ENCODE assay signal across 8 cellular contexts in genomic region chr10:119301397-119301796, GRCh38.
DNase-seq lines count a peak whose midpoint lies in the region; ATAC-seq and TF ChIP-seq lines count a peak whose summit lies in the region.

No MANE protein-coding gene starts in this region.

- no peaks in the 10 kb centered on the region for H3K9me2 ChIP-seq in hepatocyte (replicated peaks; ENCODE audit: insufficient read depth)

- no peak overlapping the region for H2AFZ ChIP-seq in hepatocyte

- H3K9me3 ChIP-seq in hepatocyte (ENCODE audit: low read depth) = no peaks in the 10 kb centered on the region

- ATAC-seq in HG03432 (IDR thresholded peaks at IDR 0.05; ENCODE audit: unreplicated experiment) (no peak), HG02870 (IDR thresholded peaks at IDR 0.05; ENCODE audit: unreplicated experiment) (no peak)

- peaks cover 4% of the 10 kb centered on the region for H3K36me3 Mint-ChIP-seq in IgD-negative memory B cell
- H3K36me3 Mint-ChIP-seq in osteocyte (ENCODE audit: unreplicated experiment) = peaks cover 20% of the 10 kb centered on the region

- DNase-seq in activated CD8-positive, alpha-beta memory T cell treated with anti-CD3 and anti-CD28 coated beads, Interleukin-2, amount 50 U/mL, for 4 hours = peak; percentile 51
- DNase-seq in hepatocyte (ENCODE audit: low spot score) (no peak), middle frontal gyrus (ENCODE audit: extremely low spot score, low spot score) (no peak), osteocyte (ENCODE audit: extremely low spot score, unreplicated experiment) (no peak)
- peak; percentile 48 for DNase-seq in stimulated activated CD8-positive, alpha-beta memory T cell treated with anti-CD3 and anti-CD28 coated beads, Interleukin-4, amount 100 ng/mL, for 24 hours (ENCODE audit: low read depth)

- WGBS in hepatocyte (ENCODE audit: low lambda C conversion rate, missing lambda C conversion rate) = 74% methylated on average over 8 of the region's 8 CpGs

- H3K4me2 ChIP-seq in hepatocyte = peak overlapping the region; percentile 47

- peaks cover 29% of the 10 kb centered on the region for H3K4me1 ChIP-seq in hepatocyte (ENCODE audit: insufficient read depth)

- H3K27me3 Mint-ChIP-seq in IgD-negative memory B cell = no peaks in the 10 kb centered on the region
- no peaks in the 10 kb centered on the region for H3K27me3 Mint-ChIP-seq in osteocyte (ENCODE audit: unreplicated experiment)

- H4K20me1 ChIP-seq in hepatocyte (ENCODE audit: insufficient read depth, poor library complexity, severe bottlenecking) = no peaks in the 10 kb centered on the region

- peaks cover 49% of the 10 kb centered on the region for H3K79me2 ChIP-seq in hepatocyte

- no peaks in the 10 kb centered on the region for H3K27me3 ChIP-seq in hepatocyte

- H3K27ac Mint-ChIP-seq in IgD-negative memory B cell = peak overlapping the region; percentile 88 to 100 (median 93)
- no peak overlapping the region for H3K27ac Mint-ChIP-seq in osteocyte (ENCODE audit: unreplicated experiment)

- H3K36me3 ChIP-seq in hepatocyte (replicated peaks; ENCODE audit: insufficient read depth, low read depth) = no peaks in the 10 kb centered on the region

- TF ChIP-seq CTCF in hepatocyte (IDR thresholded peaks at IDR 0.05; ENCODE audit: poor library complexity) (no peak), osteocyte (IDR thresholded peaks at IDR 0.05) (no peak)

- H3K9me3 Mint-ChIP-seq in IgD-negative memory B cell (peaks cover 0 to 11% (median 3%) of the 10 kb centered on the region in 3 donors), osteocyte (ENCODE audit: unreplicated experiment) (no peaks in the 10 kb centered on the region)

- H3K4me1 Mint-ChIP-seq in IgD-negative memory B cell (peaks cover 49 to 70% (median 51%) of the 10 kb centered on the region in 3 donors), osteocyte (ENCODE audit: unreplicated experiment) (peaks cover 18% of the 10 kb centered on the region)

- H3K4me3 Mint-ChIP-seq in IgD-negative memory B cell (peak overlapping the region; percentile 50 to 92 (median 71)), osteocyte (ENCODE audit: unreplicated experiment) (no peak overlapping the region)

- peak overlapping the region; percentile 88 for H3K27ac ChIP-seq in hepatocyte

- no peak overlapping the region for H3K4me3 ChIP-seq in hepatocyte

Comparison
In these comparisons a context has a peak if more than half of its experiments do, and no peak if none do; other contexts are left out.
1. DNase-seq: peak in activated CD8-positive, alpha-beta memory T cell treated with anti-CD3 and anti-CD28 coated beads, Interleukin-2, amount 50 U/mL, for 4 hours (single experiment) and stimulated activated CD8-positive, alpha-beta memory T cell treated with anti-CD3 and anti-CD28 coated beads, Interleukin-4, amount 100 ng/mL, for 24 hours (single experiment); none in hepatocyte (single experiment), middle frontal gyrus (single experiment) and osteocyte (single experiment).